In genomic region chr9:130444565-130445221, GRCh38 we compare ENCODE assay signal across 8 cellular contexts. TPM values are rescaled to one million over a fixed set of nuclear protein-coding genes. Genes with fewer than 3 reads are reported as not detected.
DNase-seq lines count a peak whose midpoint lies in the region; ATAC-seq and TF ChIP-seq lines count a peak whose summit lies in the region.

ASS1 (plus strand) TSS chr9:130444961; CDS start chr9:130452229, 7,268 bp downstream.

- H3K4me1 ChIP-seq in BE2C (peaks cover 20% of the 10 kb centered on the region), liver (ENCODE audit: control insufficient read depth in 4 of 4, insufficient read depth in 4 of 4, low read length in 3 of 4) (peaks cover 18 to 61% (median 49%) of the 10 kb centered on the region in 4 donors)

- no peaks in the 10 kb centered on the region for H3K27me3 ChIP-seq in BE2C
- H3K27me3 ChIP-seq in liver (ENCODE audit: control insufficient read depth in 4 of 4, insufficient read depth in 4 of 4, low read length in 3 of 4), result no peaks in the 10 kb centered on the region

- TF ChIP-seq RAD21 in liver (IDR thresholded peaks at IDR 0.05), result no peak

- H3K9me3 ChIP-seq in BE2C (no peaks in the 10 kb centered on the region), liver (ENCODE audit: control insufficient read depth in 4 of 4, low read length in 3 of 4) (peaks cover 0 to 5% (median under 1%) of the 10 kb centered on the region in 4 donors)

- H3K4me1 Mint-ChIP-seq in chondrocyte (ENCODE audit: low read depth), result peaks cover 41% of the 10 kb centered on the region

- peak within 1 kb of the TSS; percentile 91 to 94 for H3K27ac ChIP-seq in liver (ENCODE audit: low read depth in 1 of 2, low read length in 2 of 2)

- peak within 1 kb of the TSS; percentile 80 for H3K4me3 Mint-ChIP-seq in chondrocyte (ENCODE audit: unreplicated experiment)

- H3K27me3 Mint-ChIP-seq in chondrocyte (ENCODE audit: low read depth), result no peaks in the 10 kb centered on the region

- peaks cover 15% of the 10 kb centered on the region for H3K9me3 Mint-ChIP-seq in chondrocyte (ENCODE audit: low read depth)

- H3K9ac ChIP-seq in liver (ENCODE audit: low read depth in 1 of 2, low read length in 2 of 2), result peak within 1 kb of the TSS; percentile 91 to 92

- peaks cover 4% of the 10 kb centered on the region for H3K36me3 Mint-ChIP-seq in chondrocyte (ENCODE audit: low read depth)

- peak; percentile 86 for DNase-seq in BE2C
- DNase-seq in HuH-7.5 (ENCODE audit: low spot score), result peak; percentile 88
- DNase-seq in UCSD-AML1 (lab: John Stamatoyannopoulos, UW; ENCODE audit: unreplicated experiment), result peak; percentile 20
- DNase-seq in chondrocyte (ENCODE audit: low spot score), result no peak
- DNase-seq in stimulated activated CD4-positive, alpha-beta T cell treated with anti-CD3 and anti-CD28 coated beads, Interleukin-4, amount 100 ng/mL, for 4 hours, result peak; percentile 60 to 63
- no peak for DNase-seq in Ammon's horn (ENCODE audit: low spot score)

- no peaks in the 10 kb centered on the region for H3K36me3 ChIP-seq in BE2C
- no peaks in the 10 kb centered on the region for H3K36me3 ChIP-seq in liver (ENCODE audit: control insufficient read depth in 4 of 4, insufficient read depth in 3 of 4, low read depth in 1 of 4, low read length in 3 of 4)

- ATAC-seq in GM21423 (IDR thresholded peaks at IDR 0.05; ENCODE audit: unreplicated experiment), result no peak

- H3K27ac Mint-ChIP-seq in chondrocyte (ENCODE audit: unreplicated experiment), result peak within 1 kb of the TSS; percentile 95

- TF ChIP-seq CTCF in BE2C (IDR thresholded peaks at IDR 0.05; ENCODE audit: low read depth, low read length) (no peak), chondrocyte (IDR thresholded peaks at IDR 0.05) (no peak), liver (IDR thresholded peaks at IDR 0.05; ENCODE audit: low read depth, low read length, missing input control) (no peak)

- under 1% methylated on average over 66 of the region's 66 CpGs for WGBS in liver

- H3K4me3 ChIP-seq in BE2C (ENCODE audit: low read depth, low read length) (peak within 1 kb of the TSS; percentile 83), liver (ENCODE audit: low read depth in 1 of 3, low read length in 3 of 3) (peak within 1 kb of the TSS; percentile 76 to 80 (median 80))

TF ChIP-seq in liver, 16 proteins besides CTCF, POLR2A, EP300 and RAD21:
- TF ChIP-seq GABPA (IDR thresholded peaks at IDR 0.05 in 1 of 2, conservative IDR thresholded peaks at IDR 0.05 in 1 of 2), result no peak
- TF ChIP-seq TAF1 (conservative IDR thresholded peaks at IDR 0.05), result peak; percentile 76
- TF ChIP-seq HNF4G (IDR thresholded peaks at IDR 0.05), result no peak
- no peak for TF ChIP-seq EGR1 (IDR thresholded peaks at IDR 0.05; ENCODE audit: low read depth in 2 of 2)
- TF ChIP-seq, protein P1, sequence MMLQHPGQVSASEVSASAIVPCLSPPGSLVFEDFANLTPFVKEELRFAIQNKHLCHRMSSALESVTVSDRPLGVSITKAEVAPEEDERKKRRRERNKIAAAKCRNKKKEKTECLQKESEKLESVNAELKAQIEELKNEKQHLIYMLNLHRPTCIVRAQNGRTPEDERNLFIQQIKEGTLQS (IDR thresholded peaks at IDR 0.05), result no peak
- peak; percentile 95 for TF ChIP-seq REST (IDR thresholded peaks at IDR 0.05)
- no peak for TF ChIP-seq NR2F2 (IDR thresholded peaks at IDR 0.05)
- no peak for TF ChIP-seq YY1 (IDR thresholded peaks at IDR 0.05)
- TF ChIP-seq RXRA (IDR thresholded peaks at IDR 0.05), result no peak
- peak; percentile 8 for TF ChIP-seq SP1 (IDR thresholded peaks at IDR 0.05)
- TF ChIP-seq ZBTB33 (IDR thresholded peaks at IDR 0.05), result no peak

RNA-seq across cellular contexts. Expression of gene ASS1, which starts in this region (rescaled TPM):
- 478 TPM for polyA plus RNA-seq in BE2C (2012; ENCODE audit: insufficient read depth, insufficient read length, low read depth)
- total RNA-seq in chondrocyte (193 to 202 TPM (median 194 TPM) in 3 replicates), liver (100 to 1,000 TPM; 396 to 711 TPM)
- 100 to 1,000 TPM; 425 to 641 TPM for polyA plus RNA-seq in liver

Comparison
In these comparisons a context has a peak if more than half of its experiments do, and no peak if none do; other contexts are left out.
1. DNase-seq: peak in BE2C (single experiment), HuH-7.5 (single experiment), UCSD-AML1 (single experiment) and stimulated activated CD4-positive, alpha-beta T cell treated with anti-CD3 and anti-CD28 coated beads, Interleukin-4, amount 100 ng/mL, for 4 hours (2 of 2); none in chondrocyte (single experiment) and Ammon's horn (single experiment).